In the genomic region with DNA sequence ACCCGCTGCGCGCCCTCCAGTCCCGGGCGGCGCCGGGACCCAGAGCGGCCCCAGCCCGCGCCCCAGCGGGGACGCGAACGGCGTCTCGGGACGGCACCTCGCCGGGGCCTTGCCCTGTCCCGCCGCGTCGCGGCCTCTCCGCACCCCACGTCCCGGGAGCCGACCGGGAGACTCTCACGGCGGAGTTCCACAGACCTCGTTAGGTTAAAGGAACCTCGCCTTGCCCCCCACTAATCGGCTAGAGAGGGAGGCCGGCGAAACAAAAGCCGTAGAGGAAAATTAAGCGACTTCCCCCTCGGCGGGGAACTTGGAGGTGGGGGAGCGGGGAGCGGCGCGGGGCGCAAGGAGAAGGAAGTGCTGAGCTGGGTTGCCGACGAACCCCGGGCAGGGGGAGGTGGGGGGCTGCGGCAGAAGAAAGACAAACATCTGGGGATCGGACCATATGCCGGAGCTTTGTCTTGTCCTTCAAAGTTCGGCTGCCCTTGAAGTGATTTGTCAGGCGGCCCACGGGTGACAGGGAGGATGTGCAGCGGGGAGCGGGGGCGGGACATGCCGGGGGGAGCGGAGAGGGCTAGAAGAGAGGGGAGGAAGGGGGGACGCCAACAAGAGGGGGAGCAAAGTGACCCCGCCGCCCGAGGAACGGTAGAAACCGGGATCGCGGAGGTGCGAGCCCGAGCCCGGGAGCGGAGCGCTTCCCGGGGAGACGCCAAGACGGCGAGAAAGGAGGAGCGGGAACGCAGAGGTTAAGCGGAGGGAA, we compare ENCODE assay signal across 8 cellular contexts.
A peak's percentile ranks its signal among the peaks of the same experiment; 100 is the strongest.
DNase-seq lines count a peak whose midpoint lies in the region; ATAC-seq and TF ChIP-seq lines count a peak whose summit lies in the region.

No MANE protein-coding gene starts in this region.

- TF ChIP-seq CTCF in AG04450 (IDR thresholded peaks at IDR 0.05; ENCODE audit: low read depth, low read length) (no peak), progenitor cell of endocrine pancreas (IDR thresholded peaks at IDR 0.05; ENCODE audit: unreplicated experiment) (no peak), omental fat pad (IDR thresholded peaks at IDR 0.05) (no peak)

- peaks cover 7% of the 10 kb centered on the region for H3K36me3 Mint-ChIP-seq in activated CD8-positive, alpha-beta T cell treated with anti-CD3 and anti-CD28 coated beads, Interleukin-2, amount 10 ng/mL, durations not matched to agents 7 days and 5 days (ENCODE audit: low read depth)
- no peaks in the 10 kb centered on the region for H3K36me3 Mint-ChIP-seq in progenitor cell of endocrine pancreas (ENCODE audit: insufficient read depth)

- H3K4me3 Mint-ChIP-seq in activated CD8-positive, alpha-beta T cell treated with anti-CD3 and anti-CD28 coated beads, Interleukin-2, amount 10 ng/mL, durations not matched to agents 7 days and 5 days: peak overlapping the region; percentile 49
- H3K4me3 Mint-ChIP-seq in progenitor cell of endocrine pancreas (ENCODE audit: low read depth): peak overlapping the region; percentile 88

- H3K4me3 ChIP-seq in AG04450 (ENCODE audit: low read depth, low read length): peak overlapping the region; percentile 51

- H3K9me3 Mint-ChIP-seq in activated CD8-positive, alpha-beta T cell treated with anti-CD3 and anti-CD28 coated beads, Interleukin-2, amount 10 ng/mL, durations not matched to agents 7 days and 5 days (ENCODE audit: insufficient read depth): no peaks in the 10 kb centered on the region
- no peaks in the 10 kb centered on the region for H3K9me3 Mint-ChIP-seq in progenitor cell of endocrine pancreas (ENCODE audit: low read depth)

- POLR2A ChIA-PET in AG04450 (lab: Yijun Ruan, JAX): no interaction called here
- POLR2A ChIA-PET in activated CD8-positive, alpha-beta T cell treated with anti-CD3 and anti-CD28 coated beads, Interleukin-2, amount 10 ng/mL, durations not matched to agents 7 days and 5 days (lab: Charles Lee): interaction anchor here (0.6 kb wide), 1 partner anchor 146 kb away, joined by 3 read pairs; no protein-coding TSS in a partner anchor

- ATAC-seq in GM18907 (IDR thresholded peaks at IDR 0.05; ENCODE audit: unreplicated experiment): peak; percentile 60
- peak; percentile 41 for ATAC-seq in HG03520 (IDR thresholded peaks at IDR 0.05; ENCODE audit: unreplicated experiment)
- peak; percentile 71 for ATAC-seq in activated CD8-positive, alpha-beta T cell treated with anti-CD3 and anti-CD28 coated beads, Interleukin-2, amount 10 ng/mL, durations not matched to agents 7 days and 5 days
- peak; percentile 79 for ATAC-seq in Right ventricle myocardium inferior
- no peak for ATAC-seq in omental fat pad (ENCODE audit: low FRiP score)
- no peak for ATAC-seq in GM19328 (IDR thresholded peaks at IDR 0.05; ENCODE audit: unreplicated experiment)

- peaks cover 50% of the 10 kb centered on the region for H3K27me3 ChIP-seq in AG04450 (ENCODE audit: control insufficient read depth, insufficient read depth, low read length)

- CTCF ChIA-PET in AG04450 (lab: Charles Lee): no interaction called here
- CTCF ChIA-PET in activated CD8-positive, alpha-beta T cell treated with anti-CD3 and anti-CD28 coated beads, Interleukin-2, amount 10 ng/mL, durations not matched to agents 7 days and 5 days (lab: Charles Lee): no interaction called here

- H3K9me3 ChIP-seq in AG04450 (ENCODE audit: control insufficient read depth, insufficient read depth, low read length): no peaks in the 10 kb centered on the region; the same call in 1 of the 2 replicates

- intact Hi-C loops in Right ventricle myocardium inferior (cut with DNase I): loop anchor here (5.0 kb wide), 1 partner anchor 273 kb away; no protein-coding TSS in a partner anchor

- H3K27me3 Mint-ChIP-seq in activated CD8-positive, alpha-beta T cell treated with anti-CD3 and anti-CD28 coated beads, Interleukin-2, amount 10 ng/mL, durations not matched to agents 7 days and 5 days (ENCODE audit: low read depth): peaks cover 47% of the 10 kb centered on the region
- H3K27me3 Mint-ChIP-seq in progenitor cell of endocrine pancreas: peaks cover 23% of the 10 kb centered on the region

- H3K4me1 Mint-ChIP-seq in activated CD8-positive, alpha-beta T cell treated with anti-CD3 and anti-CD28 coated beads, Interleukin-2, amount 10 ng/mL, durations not matched to agents 7 days and 5 days (ENCODE audit: low read depth): peaks cover 17% of the 10 kb centered on the region
- H3K4me1 Mint-ChIP-seq in progenitor cell of endocrine pancreas (ENCODE audit: low read depth): peaks cover 19% of the 10 kb centered on the region

- no peak overlapping the region for H3K27ac ChIP-seq in AG04450 (ENCODE audit: low read depth, low read length)

- DNase-seq in AG04450 (ENCODE audit: low read depth, low spot score) (no peak), Right ventricle myocardium inferior (ENCODE audit: missing footprints) (no peak), progenitor cell of endocrine pancreas (ENCODE audit: low spot score, unreplicated experiment) (peak; percentile 30), omental fat pad (ENCODE audit: low spot score) (no peak)
- no peak for DNase-seq in activated CD8-positive, alpha-beta T cell treated with anti-CD3 and anti-CD28 coated beads, Interleukin-2, amount 10 ng/mL, durations not matched to agents 7 days and 5 days

- no peak overlapping the region for H3K27ac Mint-ChIP-seq in activated CD8-positive, alpha-beta T cell treated with anti-CD3 and anti-CD28 coated beads, Interleukin-2, amount 10 ng/mL, durations not matched to agents 7 days and 5 days
- H3K27ac Mint-ChIP-seq in progenitor cell of endocrine pancreas: peak overlapping the region; percentile 95

Comparison
In these comparisons a context has a peak if more than half of its experiments do, and no peak if none do; other contexts are left out.
1. ATAC-seq: peak in GM18907 (single experiment), HG03520 (single experiment), activated CD8-positive, alpha-beta T cell treated with anti-CD3 and anti-CD28 coated beads, Interleukin-2, amount 10 ng/mL, durations not matched to agents 7 days and 5 days (single experiment) and Right ventricle myocardium inferior (single experiment); none in omental fat pad (single experiment) and GM19328 (single experiment).